15 cellular contexts compared by ENCODE assay signal in the genomic region with DNA sequence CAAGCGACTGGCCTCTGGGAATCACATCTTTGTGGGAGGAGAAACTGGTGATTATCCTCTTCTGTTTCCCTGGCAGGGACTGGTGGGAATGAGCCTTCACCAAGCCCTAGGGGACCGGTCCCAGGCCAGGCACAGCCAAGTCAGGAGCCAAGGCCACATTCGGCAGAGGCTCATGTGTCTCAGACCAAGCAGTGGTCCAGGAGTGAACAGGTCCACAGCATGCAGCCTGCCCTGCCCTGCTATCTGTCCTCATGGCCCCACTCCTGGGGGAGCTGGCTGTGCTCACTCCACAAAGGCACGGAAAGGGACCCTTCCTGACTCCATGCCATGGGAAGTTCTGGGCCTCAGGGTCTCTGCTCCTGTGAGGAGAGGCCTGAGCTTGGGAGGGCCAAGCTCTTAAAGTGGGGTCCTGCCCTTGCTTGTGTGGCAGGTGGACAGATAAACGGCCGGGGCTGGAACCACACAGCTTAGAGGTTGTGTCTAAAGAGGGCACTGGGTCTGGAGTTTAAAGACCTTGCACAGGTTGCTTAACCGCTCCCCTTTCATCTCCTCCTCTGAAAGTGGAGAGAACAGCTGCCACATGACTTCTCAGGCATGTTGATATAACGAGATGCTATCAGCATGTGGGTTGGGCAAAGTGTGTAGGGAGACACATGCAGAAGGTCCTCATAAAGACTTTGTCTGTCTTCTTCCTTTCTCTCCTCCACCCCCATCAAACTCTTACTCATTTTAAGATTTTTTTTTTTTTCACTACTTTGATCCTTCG. TPM values are rescaled to one million over a fixed set of nuclear protein-coding genes. Genes with fewer than 3 reads are reported as not detected.
DNase-seq lines count a peak whose midpoint lies in the region; ATAC-seq and TF ChIP-seq lines count a peak whose summit lies in the region.
"Had no signal": no experiment of that assay in that cellular context is flagged by ENCODE, and none has a peak within 500 bp of the region (broad histone marks: within the 10 kb centered on the region; RNA-seq: fewer than 3 reads in every experiment).

No MANE protein-coding gene starts in this region.

- TF ChIP-seq CTCF in Caco-2 (IDR thresholded peaks at IDR 0.05; ENCODE audit: insufficient read depth in 1 of 2, low read depth in 1 of 2, low read length in 1 of 2, severe bottlenecking in 1 of 2, unreplicated experiment in 1 of 2) (no peak), VCaP (conservative IDR thresholded peaks at IDR 0.05) (no peak), right lobe of liver (IDR thresholded peaks at IDR 0.05) (no peak), BE2C (IDR thresholded peaks at IDR 0.05; ENCODE audit: low read depth, low read length) (no peak)

- peaks cover 33% of the 10 kb centered on the region for H3K4me1 Mint-ChIP-seq in Caco-2 (ENCODE audit: low read depth, unreplicated experiment)
- no peaks in the 10 kb centered on the region for H3K4me1 Mint-ChIP-seq in activated naive CD8-positive, alpha-beta T cell treated with anti-CD3 and anti-CD28 coated beads for 36 hours
- H3K4me1 Mint-ChIP-seq: activated CD8-positive, alpha-beta memory T cell treated with anti-CD3 and anti-CD28 coated beads, Interleukin-2, amount 10 ng/mL, durations not matched to agents 7 days and 5 days had no signal

- TSS peak; percentile 83 for BruUV-seq in Caco-2 (replicated peaks; lab: Mats Ljungman, UMichigan)

- no peak for TF ChIP-seq POLR2A in right lobe of liver (IDR thresholded peaks at IDR 0.05)

- WGBS in right lobe of liver (ENCODE audit: insufficient coverage, low coverage, low lambda C conversion rate, missing lambda C conversion rate) = 29% methylated on average over 4 of the region's 9 CpGs

- H3K27ac ChIP-seq in VCaP = peak overlapping the region; percentile 91
- H3K27ac ChIP-seq in right lobe of liver = no peak overlapping the region

- peaks cover 15% of the 10 kb centered on the region for H3K36me3 Mint-ChIP-seq in Caco-2 (ENCODE audit: insufficient read depth, unreplicated experiment)
- no peaks in the 10 kb centered on the region for H3K36me3 Mint-ChIP-seq in activated naive CD8-positive, alpha-beta T cell treated with anti-CD3 and anti-CD28 coated beads for 36 hours
- H3K36me3 Mint-ChIP-seq: activated CD8-positive, alpha-beta memory T cell treated with anti-CD3 and anti-CD28 coated beads, Interleukin-2, amount 10 ng/mL, durations not matched to agents 7 days and 5 days had no signal

- H3K9me3 Mint-ChIP-seq in Caco-2 (ENCODE audit: unreplicated experiment) = no peaks in the 10 kb centered on the region
- H3K9me3 Mint-ChIP-seq in activated naive CD8-positive, alpha-beta T cell treated with anti-CD3 and anti-CD28 coated beads for 36 hours = no peaks in the 10 kb centered on the region

- H3K4me3 ChIP-seq in Caco-2 (ENCODE audit: low read depth, low read length) (no peak overlapping the region), right lobe of liver (no peak overlapping the region), BE2C (ENCODE audit: low read depth, low read length) (no peak overlapping the region)

- ATAC-seq in right lobe of liver = peak in 3 of 4 donors; percentile 11 to 71 (median 59)
- ATAC-seq: activated CD4-positive, CD25-positive, alpha-beta regulatory T cell treated with anti-CD3 and anti-CD28 coated beads, Interleukin-2, amount 50 U/mL, for 24 hours; activated CD8-positive, alpha-beta memory T cell treated with anti-CD3 and anti-CD28 coated beads, Interleukin-2, amount 10 ng/mL, durations not matched to agents 7 days and 5 days had no signal

- H3K27me3 ChIP-seq in Caco-2 (replicated peaks; ENCODE audit: control insufficient read depth, insufficient read depth, low read length) (no peaks in the 10 kb centered on the region), right lobe of liver (no peaks in the 10 kb centered on the region), BE2C (no peaks in the 10 kb centered on the region; the same call in 1 of the 2 replicates)

- peak; percentile 75 to 83 for DNase-seq in Caco-2
- DNase-seq in HT-29 (ENCODE audit: low spot score) = peak; percentile 74
- peak in 1 of 3 donors; percentile 43 for DNase-seq in right lobe of liver
- no peak for DNase-seq in NAMALWA (ENCODE audit: low spot score)
- DNase-seq in activated naive CD8-positive, alpha-beta T cell treated with anti-CD3 and anti-CD28 coated beads for 36 hours = no peak
- no peak for DNase-seq in BE2C
- DNase-seq: activated CD8-positive, alpha-beta memory T cell treated with anti-CD3 and anti-CD28 coated beads, Interleukin-2, amount 10 ng/mL, durations not matched to agents 7 days and 5 days; activated effector memory CD4-positive, alpha-beta T cell treated with Interleukin-2 at 50 U/mL for 16 hours; AML-193; amygdala; COR-L47 had no signal

- CTCF ChIA-PET in Caco-2 (lab: Charles Lee) = interaction anchor here (0.9 kb wide), 2 partner anchors 54 to 60 kb away, joined by 3 to 5 read pairs; no protein-coding TSS in a partner anchor

- no peaks in the 10 kb centered on the region for H3K36me3 ChIP-seq in Caco-2 (ENCODE audit: control insufficient read depth, insufficient read depth, low read length)
- H3K36me3 ChIP-seq in right lobe of liver = no peaks in the 10 kb centered on the region
- no peaks in the 10 kb centered on the region for H3K36me3 ChIP-seq in BE2C

- POLR2A ChIA-PET in Caco-2 (lab: Charles Lee) = interaction anchor here (0.6 kb wide), 1 partner anchor 22 kb away, joined by 4 read pairs; no protein-coding TSS in a partner anchor

- H3K27ac Mint-ChIP-seq in Caco-2 (ENCODE audit: unreplicated experiment) = peak overlapping the region; percentile 84
- H3K27ac Mint-ChIP-seq in activated naive CD8-positive, alpha-beta T cell treated with anti-CD3 and anti-CD28 coated beads for 36 hours = no peak overlapping the region
- H3K27ac Mint-ChIP-seq: activated CD8-positive, alpha-beta memory T cell treated with anti-CD3 and anti-CD28 coated beads, Interleukin-2, amount 10 ng/mL, durations not matched to agents 7 days and 5 days had no signal

- no peaks in the 10 kb centered on the region; the same call in 1 of the 2 replicates for H3K9me3 ChIP-seq in Caco-2
- H3K9me3 ChIP-seq in right lobe of liver = no peaks in the 10 kb centered on the region
- H3K9me3 ChIP-seq in BE2C = no peaks in the 10 kb centered on the region

- intact Hi-C loops in Caco-2 (cut with micrococcal nuclease; ENCODE audit: unreplicated experiment) = loop anchor here (1.0 kb wide), 1 partner anchor 69 kb away; no protein-coding TSS in a partner anchor
- intact Hi-C loops in right lobe of liver (cut with DNase I) = no loop called here

- no peaks in the 10 kb centered on the region for H3K27me3 Mint-ChIP-seq in Caco-2 (ENCODE audit: insufficient read depth, unreplicated experiment)
- peaks cover 27% of the 10 kb centered on the region for H3K27me3 Mint-ChIP-seq in activated naive CD8-positive, alpha-beta T cell treated with anti-CD3 and anti-CD28 coated beads for 36 hours

- H3K4me1 ChIP-seq in Caco-2 (peaks cover 71% of the 10 kb centered on the region), right lobe of liver (no peaks in the 10 kb centered on the region), BE2C (no peaks in the 10 kb centered on the region)

- H3K4me3 Mint-ChIP-seq in Caco-2 (ENCODE audit: unreplicated experiment) = no peak overlapping the region
- H3K4me3 Mint-ChIP-seq in activated naive CD8-positive, alpha-beta T cell treated with anti-CD3 and anti-CD28 coated beads for 36 hours = no peak overlapping the region
- H3K4me3 Mint-ChIP-seq: activated CD8-positive, alpha-beta memory T cell treated with anti-CD3 and anti-CD28 coated beads, Interleukin-2, amount 10 ng/mL, durations not matched to agents 7 days and 5 days had no signal

RNA-seq across cellular contexts. Expression of gene CASQ2, which starts 57.5 kb away (rescaled TPM):
- 0.18 TPM in 1 of 2 replicates, not detected in the other for total RNA-seq in Caco-2 (2022)
- total RNA-seq in HT-29 (2014; rRNA removed; shearing (Covaris generic)) = not detected in 2 replicates
- total RNA-seq in right lobe of liver = under 1 TPM in 4 of 6 experiments, not detected in 2; 0.09 to 0.44 (median 0.21) TPM
- not detected for total RNA-seq in activated naive CD8-positive, alpha-beta T cell treated with anti-CD3 and anti-CD28 coated beads for 36 hours
- not detected for polyA plus RNA-seq in BE2C (2012; ENCODE audit: insufficient read depth, insufficient read length, low read depth)
- total RNA-seq: activated CD8-positive, alpha-beta memory T cell treated with anti-CD3 and anti-CD28 coated beads, Interleukin-2, amount 10 ng/mL, durations not matched to agents 7 days and 5 days; osteoblast; T-helper 2 cell treated with Interferon-gamma antibody and Interleukin-4, amounts not matched to agents 100 ng/mL and 5 ng/mL, for 36 hours had no signal

Comparison
In these comparisons a context has a peak if more than half of its experiments do, and no peak if none do; other contexts are left out.
1. DNase-seq: peak in Caco-2 (2 of 2) and HT-29 (single experiment); none in NAMALWA (single experiment), activated naive CD8-positive, alpha-beta T cell treated with anti-CD3 and anti-CD28 coated beads for 36 hours (single experiment) and BE2C (single experiment).